Comparison of ENCODE assay signal across 11 cellular contexts in genomic region chr10:30682377-30683199, GRCh38. TPM values are rescaled to one million over a fixed set of nuclear protein-coding genes. Genes with fewer than 3 reads are reported as not detected.
DNase-seq lines count a peak whose midpoint lies in the region; ATAC-seq and TF ChIP-seq lines count a peak whose summit lies in the region.
"Not testable (repeated sequence)": the region's sequence is repeated elsewhere in the genome, so short reads cannot be mapped to it uniquely, and the experiment has no call there.
"Had no signal": no experiment of that assay in that cellular context is flagged by ENCODE, and none has a peak within 500 bp of the region (broad histone marks: within the 10 kb centered on the region; RNA-seq: fewer than 3 reads in every experiment).

No MANE protein-coding gene starts in this region.

- BruUV-seq in Panc1 (replicated peaks; lab: Mats Ljungman, UMichigan), result not testable (repeated sequence)

- H3K4me1 Mint-ChIP-seq in natural killer cell treated with Interleukin-12 subunit alpha and Interleukin-12 subunit beta and Interleukin-15 and Interleukin-18, amount 100 ng/mL, for 72 hours (ENCODE audit: low read depth in 2 of 2), result peaks cover 2 to 79% of the 10 kb centered on the region in 2 donors

- H3K9me3 Mint-ChIP-seq in activated naive CD4-positive, alpha-beta T cell treated with anti-CD3 and anti-CD28 coated beads, Interleukin-2, amount 50 U/mL, for 72 hours; natural killer cell treated with Interleukin-12 subunit alpha and Interleukin-12 subunit beta and Interleukin-15 and Interleukin-18, amount 100 ng/mL, for 72 hours: not testable (repeated sequence)

- not testable (repeated sequence) for TF ChIP-seq POLR2A in erythroblast (IDR thresholded peaks at IDR 0.05; ENCODE audit: low read length)

- not testable (repeated sequence) for H3K9me3 ChIP-seq in Panc1 (ENCODE audit: control insufficient read depth, insufficient read depth, low read depth, low read length)

- H3K27me3 Mint-ChIP-seq in natural killer cell treated with Interleukin-12 subunit alpha and Interleukin-12 subunit beta and Interleukin-15 and Interleukin-18, amount 100 ng/mL, for 72 hours, result peaks cover 40 to 49% of the 10 kb centered on the region in 2 donors

- in situ Hi-C loops in ACHN (cut with HindIII; ENCODE audit: low pct_ligation_motif_present, low pct_unique_long_range_greater_than_20kb, low sequenced_read_pairs); Panc1 (cut with HindIII; ENCODE audit: low pct_unique_long_range_greater_than_20kb, low sequenced_read_pairs): not testable (repeated sequence)

- peaks cover 12% of the 10 kb centered on the region in 2 donors for H3K36me3 Mint-ChIP-seq in activated naive CD4-positive, alpha-beta T cell treated with anti-CD3 and anti-CD28 coated beads, Interleukin-2, amount 50 U/mL, for 72 hours
- peaks cover 23% of the 10 kb centered on the region for H3K36me3 Mint-ChIP-seq in natural killer cell treated with Interleukin-12 subunit alpha and Interleukin-12 subunit beta and Interleukin-15 and Interleukin-18, amount 100 ng/mL, for 72 hours

- H3K27ac Mint-ChIP-seq in activated naive CD4-positive, alpha-beta T cell treated with anti-CD3 and anti-CD28 coated beads, Interleukin-2, amount 50 U/mL, for 72 hours, result peak overlapping the region in 1 of 2 donors; percentile 76
- peak overlapping the region; percentile 62 to 90 for H3K27ac Mint-ChIP-seq in natural killer cell treated with Interleukin-12 subunit alpha and Interleukin-12 subunit beta and Interleukin-15 and Interleukin-18, amount 100 ng/mL, for 72 hours

- not testable (repeated sequence) for H3K27me3 ChIP-seq in Panc1 (ENCODE audit: control insufficient read depth, insufficient read depth, low read length)

- H3K4me3 ChIP-seq in Panc1 (ENCODE audit: low read depth in 2 of 2, low read length in 2 of 2), result not testable (repeated sequence)

- not testable (repeated sequence) for H3K36me3 ChIP-seq in Panc1 (ENCODE audit: control insufficient read depth, insufficient read depth, low read length)

- H3K4me3 Mint-ChIP-seq in natural killer cell treated with Interleukin-12 subunit alpha and Interleukin-12 subunit beta and Interleukin-15 and Interleukin-18, amount 100 ng/mL, for 72 hours, result peak overlapping the region; percentile 44

- peak; percentile 96 for ATAC-seq in Panc1
- peak; percentile 88 to 93 for ATAC-seq in activated naive CD4-positive, alpha-beta T cell treated with anti-CD3 and anti-CD28 coated beads, Interleukin-2, amount 50 U/mL, for 72 hours
- ATAC-seq in natural killer cell treated with Interleukin-12 subunit alpha and Interleukin-12 subunit beta and Interleukin-15 and Interleukin-18, amount 100 ng/mL, for 72 hours, result peak; percentile 92

- intact Hi-C loops in Panc1 (cut with micrococcal nuclease; ENCODE audit: unreplicated experiment), result not testable (repeated sequence)

- H3K4me1 ChIP-seq in Panc1 (ENCODE audit: control insufficient read depth, insufficient read depth, low read length), result not testable (repeated sequence)

- POLR2A ChIA-PET in Panc1 (lab: Charles Lee), result not testable (repeated sequence)

- CTCF ChIA-PET in Panc1 (lab: Charles Lee), result interaction anchor here (0.5 kb wide), 1 partner anchor 292 kb away, joined by 6 read pairs; no protein-coding TSS in a partner anchor

- peak; percentile 90 for DNase-seq in ACHN
- DNase-seq in HCEC 1CT, result peak; percentile 95
- peak; percentile 79 for DNase-seq in Panc1 (ENCODE audit: low read depth, low spot score)
- peak; percentile 25 for DNase-seq in activated CD4-positive, alpha-beta T cell treated with anti-CD3 and anti-CD28 coated beads, Interleukin-2, amount 50 U/mL, for 1 hour
- DNase-seq in activated naive CD4-positive, alpha-beta T cell treated with anti-CD3 and anti-CD28 coated beads, Interleukin-2, amount 50 U/mL, for 72 hours (ENCODE audit: low spot score in 2 of 2), result peak; percentile 54 to 76
- peak; percentile 72 to 87 for DNase-seq in erythroblast (lab: John Stamatoyannopoulos, UW)
- DNase-seq in natural killer cell treated with Interleukin-12 subunit alpha and Interleukin-12 subunit beta and Interleukin-15 and Interleukin-18, amount 100 ng/mL, for 72 hours (ENCODE audit: low spot score), result peak; percentile 74
- DNase-seq in stimulated activated CD8-positive, alpha-beta memory T cell treated with anti-CD3 and anti-CD28 coated beads, Interleukin-12 subunit alpha, Interleukin-12 subunit beta, amount 100 ng/mL, for 24 hours (ENCODE audit: extremely low read depth), result peak; percentile 52

- TF ChIP-seq CTCF in Panc1 (IDR thresholded peaks at IDR 0.05), result not testable (repeated sequence)

- H3K27ac ChIP-seq in Panc1 (ENCODE audit: low read length), result not testable (repeated sequence)

RNA-seq across cellular contexts. Expression of gene LYZL2, which starts 53.0 kb away (rescaled TPM):
- not detected for total RNA-seq in Panc1 (2021; ENCODE audit: unreplicated experiment)
- polyA plus RNA-seq in Panc1 (2012; ENCODE audit: insufficient read length), result not detected
- not detected for total RNA-seq in activated naive CD4-positive, alpha-beta T cell treated with anti-CD3 and anti-CD28 coated beads, Interleukin-2, amount 50 U/mL, for 72 hours
- total RNA-seq in natural killer cell treated with Interleukin-12 subunit alpha and Interleukin-12 subunit beta and Interleukin-15 and Interleukin-18, amount 100 ng/mL, for 72 hours, result not detected
- total RNA-seq: activated B cell treated with CpG ODN at 0.5 μM for 24 hours, dermis microvascular lymphatic vessel endothelial cell, natural killer cell had no signal

Comparison
In these comparisons a context has a peak if more than half of its experiments do, and no peak if none do; other contexts are left out.
1. DNase-seq: peak in every context shown above with its lines; median percentile 95 in HCEC 1CT; 90 in ACHN; 80 in erythroblast; 79 in Panc1; 74 in natural killer cell treated with Interleukin-12 subunit alpha and Interleukin-12 subunit beta and Interleukin-15 and Interleukin-18, amount 100 ng/mL, for 72 hours; 65 in activated naive CD4-positive, alpha-beta T cell treated with anti-CD3 and anti-CD28 coated beads, Interleukin-2, amount 50 U/mL, for 72 hours; 52 in stimulated activated CD8-positive, alpha-beta memory T cell treated with anti-CD3 and anti-CD28 coated beads, Interleukin-12 subunit alpha, Interleukin-12 subunit beta, amount 100 ng/mL, for 24 hours; 25 in activated CD4-positive, alpha-beta T cell treated with anti-CD3 and anti-CD28 coated beads, Interleukin-2, amount 50 U/mL, for 1 hour.